8 cellular contexts compared by ENCODE assay signal in genomic region chr7:93890464-93891068, GRCh38. TPM values are rescaled to one million over a fixed set of nuclear protein-coding genes. Genes with fewer than 3 reads are reported as not detected.
DNase-seq lines count a peak whose midpoint lies in the region; ATAC-seq and TF ChIP-seq lines count a peak whose summit lies in the region.

TFPI2 (minus strand) TSS chr7:93890753; CDS start chr7:93890678, 75 bp downstream.

- no peaks in the 10 kb centered on the region; the same call in 1 of the 2 replicates for H3K9me3 ChIP-seq in BE2C
- no peaks in the 10 kb centered on the region for H3K9me3 ChIP-seq in breast epithelium

- DNase-seq in BE2C (peak; percentile 6), GM20000 (ENCODE audit: low spot score) (peak; percentile 39), breast epithelium (ENCODE audit: low spot score in 2 of 2) (peak in 1 of 2 donors; percentile 27), kidney tubule cell (ENCODE audit: low spot score) (peak; percentile 96), Kasumi-1 (lab: John Stamatoyannopoulos, UW) (no peak)
- peak; percentile 48 for DNase-seq in stimulated activated CD8-positive, alpha-beta memory T cell treated with anti-CD3 and anti-CD28 coated beads, Interleukin-4, amount 100 ng/mL, for 48 hours

- 0 out of 2 replicates have a peak, but pooled peaks have one; percentile 19 for TF ChIP-seq EP300 in Ishikawa (IDR thresholded peaks at IDR 0.05; ENCODE audit: borderline replicate concordance)

- peaks cover 39% of the 10 kb centered on the region for H3K27me3 ChIP-seq in BE2C
- no peaks in the 10 kb centered on the region for H3K27me3 ChIP-seq in breast epithelium

- no peaks in the 10 kb centered on the region for H3K36me3 ChIP-seq in BE2C
- H3K36me3 ChIP-seq in breast epithelium, result no peaks in the 10 kb centered on the region

- peak; percentile 49; the same call in 1 of the 2 replicates for TF ChIP-seq RAD21 in Ishikawa (IDR thresholded peaks at IDR 0.05; ENCODE audit: low read depth)

- no peak for TF ChIP-seq CTCF in BE2C (IDR thresholded peaks at IDR 0.05; ENCODE audit: low read depth, low read length)
- no peak for TF ChIP-seq CTCF in GM20000 (IDR thresholded peaks at IDR 0.05; ENCODE audit: extremely low read depth, missing control alignments)
- TF ChIP-seq CTCF in breast epithelium (IDR thresholded peaks at IDR 0.05), result no peak

- H3K27ac ChIP-seq in breast epithelium, result peak within 1 kb of the TSS in 1 of 2 donors; percentile 16

- TF ChIP-seq POLR2A in breast epithelium (IDR thresholded peaks at IDR 0.05), result no peak

- H3K4me3 ChIP-seq in BE2C (ENCODE audit: low read depth, low read length), result no peak within 1 kb of the TSS
- H3K4me3 ChIP-seq in breast epithelium, result peak within 1 kb of the TSS; percentile 43 to 74 (median 57)

- H3K4me1 ChIP-seq in BE2C, result no peaks in the 10 kb centered on the region
- H3K4me1 ChIP-seq in breast epithelium, result no peaks in the 10 kb centered on the region

- intact Hi-C loops in breast epithelium (cut with DNase I; ENCODE audit: low total_unique reads), result no loop called here

- ATAC-seq in HG03025 (IDR thresholded peaks at IDR 0.05; ENCODE audit: low FRiP score, unreplicated experiment), result no peak

TF ChIP-seq in Ishikawa, 13 proteins besides CTCF, POLR2A, EP300 and RAD21:
- TF ChIP-seq EGR1 (IDR thresholded peaks at IDR 0.05), result peak; percentile 90
- no peak for TF ChIP-seq CEBPB (IDR thresholded peaks at IDR 0.05)
- peak; percentile 94; the same call in 1 of the 2 replicates for TF ChIP-seq ZBTB7A (IDR thresholded peaks at IDR 0.05; ENCODE audit: low read depth)
- TF ChIP-seq TEAD4 (IDR thresholded peaks at IDR 0.05), result 0 out of 2 replicates have a peak, but pooled peaks have one; percentile 15
TF ChIP-seq in Ishikawa: peak in this region for 3.

RNA-seq across cellular contexts. Expression of gene TFPI2, which starts in this region (rescaled TPM):
- not detected for polyA plus RNA-seq in BE2C (2012; ENCODE audit: insufficient read depth, insufficient read length, low read depth)
- total RNA-seq in breast epithelium, result 100 to 1,000 TPM in 1 of 3 donors, 10 to 100 TPM in 1, 1 to 10 TPM in 1; 1.8 to 223 (median 46.7) TPM

Comparison
In these comparisons a context has a peak if more than half of its experiments do, and no peak if none do; other contexts are left out.
1. DNase-seq: peak in BE2C (single experiment), GM20000 (single experiment), kidney tubule cell (single experiment) and stimulated activated CD8-positive, alpha-beta memory T cell treated with anti-CD3 and anti-CD28 coated beads, Interleukin-4, amount 100 ng/mL, for 48 hours (single experiment); none in Kasumi-1 (0 of 2).